In genomic region chr17:59783221-59784016, GRCh38 we compare ENCODE assay signal across 8 cellular contexts.
DNase-seq lines count a peak whose midpoint lies in the region; TF ChIP-seq lines count a peak whose summit lies in the region.

No MANE protein-coding gene starts in this region.

- H2AK5ac ChIP-seq in mesenchymal stem cell (ENCODE audit: low read length, severe bottlenecking), result peak overlapping the region; percentile 91

- peaks cover 4% of the 10 kb centered on the region for H3K79me1 ChIP-seq in mesenchymal stem cell (replicated peaks; ENCODE audit: low read length, poor library complexity, severe bottlenecking)

- DNase-seq in CD1c-positive myeloid dendritic cell (ENCODE audit: extremely low spot score) (peak; percentile 55), brain microvascular endothelial cell (peak; percentile 56), mesenchymal stem cell (peak; percentile 86), NCI-H2171 (lab: John Stamatoyannopoulos, UW) (no peak), globus pallidus (ENCODE audit: low spot score) (no peak), GM13977 (ENCODE audit: low spot score) (no peak)
- no peak for DNase-seq in stimulated activated CD4-positive, alpha-beta T cell treated with anti-CD3 and anti-CD28 coated beads, Interleukin-2, amount 100 ng/mL, for 24 hours

- no peaks in the 10 kb centered on the region for H3K27me3 ChIP-seq in Loucy (ENCODE audit: insufficient read depth, low read length, poor library complexity, severe bottlenecking)
- no peaks in the 10 kb centered on the region for H3K27me3 ChIP-seq in brain microvascular endothelial cell (replicated peaks)
- H3K27me3 ChIP-seq in mesenchymal stem cell (ENCODE audit: control insufficient read depth in 1 of 2, insufficient read depth in 1 of 2, low read length in 2 of 2), result no peaks in the 10 kb centered on the region

- H4K8ac ChIP-seq in mesenchymal stem cell (ENCODE audit: low read length), result no peak overlapping the region

- H3K4ac ChIP-seq in mesenchymal stem cell (ENCODE audit: low read depth in 1 of 2, low read length in 2 of 2), result no peak overlapping the region

- no peak overlapping the region for H3K14ac ChIP-seq in mesenchymal stem cell (ENCODE audit: low read length in 2 of 2)

- no peak overlapping the region for H4K91ac ChIP-seq in mesenchymal stem cell (ENCODE audit: low read length)

- no peak overlapping the region for H3K23ac ChIP-seq in mesenchymal stem cell (ENCODE audit: low read length in 2 of 2)

- 10% methylated on average over 4 of the region's 5 CpGs for WGBS in mesenchymal stem cell

- H3K36me3 ChIP-seq in Loucy (ENCODE audit: insufficient read depth, low read length), result peaks cover 8% of the 10 kb centered on the region; the same call in 1 of the 2 replicates
- peaks cover 4% of the 10 kb centered on the region for H3K36me3 ChIP-seq in brain microvascular endothelial cell (replicated peaks)
- H3K36me3 ChIP-seq in mesenchymal stem cell (ENCODE audit: control insufficient read depth in 1 of 2, insufficient read depth in 2 of 2, low read depth in 1 of 2, low read length in 2 of 2), result peaks cover 0 to 14% of the 10 kb centered on the region in 2 experiments

- H3K79me2 ChIP-seq in Loucy (ENCODE audit: insufficient read depth, low read length), result no peaks in the 10 kb centered on the region; the same call in 1 of the 2 replicates

- peak overlapping the region; percentile 49 for H2BK120ac ChIP-seq in mesenchymal stem cell (ENCODE audit: low read depth, low read length)

- no peak overlapping the region for H3K18ac ChIP-seq in mesenchymal stem cell (ENCODE audit: low read depth in 1 of 2, low read length in 2 of 2)

- H3K4me2 ChIP-seq in Loucy (ENCODE audit: low read depth, low read length, poor library complexity, severe bottlenecking) (peak overlapping the region; percentile 52), mesenchymal stem cell (ENCODE audit: low read length, poor library complexity, severe bottlenecking) (no peak overlapping the region)

- H3K4me1 ChIP-seq in Loucy (ENCODE audit: insufficient read depth, low read length, poor library complexity, severe bottlenecking) (peaks cover 54% of the 10 kb centered on the region), mesenchymal stem cell (ENCODE audit: control insufficient read depth, insufficient read depth, low read depth, low read length) (peaks cover 8% of the 10 kb centered on the region)

- H3K27ac ChIP-seq in brain microvascular endothelial cell, result peak overlapping the region; percentile 99
- H3K27ac ChIP-seq in mesenchymal stem cell (ENCODE audit: low read length, poor library complexity, severe bottlenecking), result peak overlapping the region; percentile 100

- H3K9me3 ChIP-seq in Loucy (ENCODE audit: insufficient read depth, low read depth, low read length) (no peaks in the 10 kb centered on the region), mesenchymal stem cell (ENCODE audit: control insufficient read depth, low read length) (no peaks in the 10 kb centered on the region)

- TF ChIP-seq CTCF in Loucy (conservative IDR thresholded peaks at IDR 0.05; ENCODE audit: low read length) (no peak), brain microvascular endothelial cell (IDR thresholded peaks at IDR 0.05; ENCODE audit: low read depth, low read length, missing control alignments) (no peak), GM13977 (IDR thresholded peaks at IDR 0.05; ENCODE audit: extremely low read depth, insufficient read depth, missing control alignments) (no peak)

- H3K4me3 ChIP-seq in Loucy (ENCODE audit: low read length, poor library complexity, severe bottlenecking), result peak overlapping the region; percentile 12
- no peak overlapping the region for H3K4me3 ChIP-seq in brain microvascular endothelial cell (ENCODE audit: low read depth, low read length)
- no peak overlapping the region for H3K4me3 ChIP-seq in mesenchymal stem cell (ENCODE audit: insufficient read depth in 1 of 2, low read depth in 1 of 2, low read length in 2 of 2)

- H3F3A ChIP-seq in Loucy (ENCODE audit: low read depth), result peaks cover 22% of the 10 kb centered on the region

- no peak overlapping the region for H2BK12ac ChIP-seq in mesenchymal stem cell (ENCODE audit: low read length in 2 of 2)

- H3K9ac ChIP-seq in Loucy (ENCODE audit: low read depth, low read length, poor library complexity, severe bottlenecking), result peak overlapping the region; percentile 81
- peak overlapping the region; percentile 83 for H3K9ac ChIP-seq in mesenchymal stem cell (ENCODE audit: low read length)

- H4K20me1 ChIP-seq in Loucy (ENCODE audit: insufficient read depth, low read length, poor library complexity, severe bottlenecking), result no peaks in the 10 kb centered on the region

- no peak overlapping the region for H2BK15ac ChIP-seq in mesenchymal stem cell (ENCODE audit: low read depth, poor library complexity, severe bottlenecking)

- peak overlapping the region; percentile 82 for H2BK5ac ChIP-seq in mesenchymal stem cell (ENCODE audit: low read depth, low read length, poor library complexity, severe bottlenecking)

- H2AFZ ChIP-seq in Loucy (ENCODE audit: low read length) (no peak overlapping the region), mesenchymal stem cell (ENCODE audit: low read depth, low read length) (no peak overlapping the region)

- no peaks in the 10 kb centered on the region for H3K9me2 ChIP-seq in Loucy (replicated peaks; ENCODE audit: low read depth, low read length)

- in situ Hi-C loops in brain microvascular endothelial cell (cut with HindIII; ENCODE audit: low pct_ligation_motif_present, low sequenced_read_pairs), result no loop called here
- in situ Hi-C loops in GM13977 (cut with MboI; ENCODE audit: low pct_unique_long_range_greater_than_20kb, low sequenced_read_pairs, unreplicated experiment), result no loop called here

Comparison
In these comparisons a context has a peak if more than half of its experiments do, and no peak if none do; other contexts are left out.
1. DNase-seq: peak in CD1c-positive myeloid dendritic cell (single experiment), brain microvascular endothelial cell (single experiment) and mesenchymal stem cell (single experiment); none in NCI-H2171 (single experiment), globus pallidus (single experiment), stimulated activated CD4-positive, alpha-beta T cell treated with anti-CD3 and anti-CD28 coated beads, Interleukin-2, amount 100 ng/mL, for 24 hours (0 of 2) and GM13977 (single experiment).